In genomic region chr16:86195863-86196630, GRCh38 we compare ENCODE assay signal across 15 cellular contexts.
DNase-seq lines count a peak whose midpoint lies in the region; TF ChIP-seq lines count a peak whose summit lies in the region.
"Had no signal": no experiment of that assay in that cellular context is flagged by ENCODE, and none has a peak within 500 bp of the region (broad histone marks: within the 10 kb centered on the region; RNA-seq: fewer than 3 reads in every experiment).

No MANE protein-coding gene starts in this region.

- no peak overlapping the region for H2BK5ac ChIP-seq in mesenchymal stem cell (ENCODE audit: low read depth, low read length, poor library complexity, severe bottlenecking)

- peak overlapping the region; percentile 61 for H4K91ac ChIP-seq in mesenchymal stem cell (ENCODE audit: low read length)

- H3K4me3 ChIP-seq in esophagus squamous epithelium (peak overlapping the region in 3 of 4 donors; percentile 17 to 53 (median 29)), mesenchymal stem cell (ENCODE audit: insufficient read depth in 1 of 2, low read depth in 1 of 2, low read length in 2 of 2) (no peak overlapping the region), stomach (no peak overlapping the region)
- H3K4me3 ChIP-seq: K562, suprapubic skin had no signal

- peak overlapping the region in 1 of 2 experiments; percentile 11 for H3K14ac ChIP-seq in mesenchymal stem cell (ENCODE audit: low read length in 2 of 2)

- H3K4me1 ChIP-seq in esophagus squamous epithelium, result peaks cover 0 to 4% (median 0%) of the 10 kb centered on the region in 3 donors
- H3K4me1 ChIP-seq in mesenchymal stem cell (ENCODE audit: control insufficient read depth, insufficient read depth, low read depth, low read length), result peaks cover 3% of the 10 kb centered on the region
- peaks cover 0 to 6% (median 0%) of the 10 kb centered on the region in 4 donors for H3K4me1 ChIP-seq in stomach
- H3K4me1 ChIP-seq: suprapubic skin had no signal

- no peak overlapping the region for H3K9ac ChIP-seq in mesenchymal stem cell (ENCODE audit: low read length)

- peak overlapping the region; percentile 79 to 80 for H3K18ac ChIP-seq in mesenchymal stem cell (ENCODE audit: low read depth in 1 of 2, low read length in 2 of 2)

- peak; percentile 41 for DNase-seq in RPMI7951 (ENCODE audit: low read depth)
- DNase-seq in esophagus squamous epithelium (lab: John Stamatoyannopoulos, UW), result no peak
- DNase-seq in mesenchymal stem cell, result peak; percentile 63
- DNase-seq in stomach, result no peak
- no peak for DNase-seq in UCSD-AML1 (lab: John Stamatoyannopoulos, UW; ENCODE audit: unreplicated experiment)
- DNase-seq in NCI-H748 (lab: John Stamatoyannopoulos, UW; ENCODE audit: unreplicated experiment), result no peak
- no peak for DNase-seq in kidney glomerular epithelial cell (lab: John Stamatoyannopoulos, UW)
- no peak for DNase-seq in NCI-H524 (lab: John Stamatoyannopoulos, UW)
- DNase-seq: activated CD4-positive, alpha-beta T cell treated with anti-CD3 and anti-CD28 coated beads, Interleukin-2, amount 50 U/mL, for 4 hours; activated T-cell treated with anti-CD3 and anti-CD28 coated beads, Interleukin-2, amount 50 U/mL, for 1 hour; effector memory CD4-positive, alpha-beta T cell; naive thymus-derived CD4-positive, alpha-beta T cell; NCI-H1092 had no signal

- no peak overlapping the region for H3K23ac ChIP-seq in mesenchymal stem cell (ENCODE audit: low read length in 2 of 2)

- intact Hi-C loops in esophagus squamous epithelium (cut with DNase I), result loop anchor here (5.0 kb wide), 1 partner anchor 321 kb away; no protein-coding TSS in a partner anchor
- intact Hi-C loops in stomach (cut with DNase I; ENCODE audit: low total_unique reads), result no loop called here

- H2BK120ac ChIP-seq in mesenchymal stem cell (ENCODE audit: low read depth, low read length), result peak overlapping the region; percentile 79

- peak overlapping the region; percentile 15 to 84 for H2BK12ac ChIP-seq in mesenchymal stem cell (ENCODE audit: low read length in 2 of 2)

- TF ChIP-seq CTCF in esophagus squamous epithelium (IDR thresholded peaks at IDR 0.05) (no peak), stomach (IDR thresholded peaks at IDR 0.05) (no peak)

- H3K4ac ChIP-seq in mesenchymal stem cell (ENCODE audit: low read depth in 1 of 2, low read length in 2 of 2), result peak overlapping the region in 1 of 2 experiments; percentile 54

- H3K4me2 ChIP-seq in mesenchymal stem cell (ENCODE audit: low read length, poor library complexity, severe bottlenecking), result no peak overlapping the region

- H4K8ac ChIP-seq in mesenchymal stem cell (ENCODE audit: low read length), result peak overlapping the region; percentile 98

- H3K27me3 ChIP-seq in esophagus squamous epithelium (peaks cover 0 to 92% (median 0%) of the 10 kb centered on the region in 4 donors), mesenchymal stem cell (ENCODE audit: control insufficient read depth in 1 of 2, insufficient read depth in 1 of 2, low read length in 2 of 2) (peaks cover 49 to 99% of the 10 kb centered on the region in 2 experiments), stomach (peaks cover 0 to 65% (median 20%) of the 10 kb centered on the region in 3 donors)

- peak overlapping the region; percentile 83 for H2BK15ac ChIP-seq in mesenchymal stem cell (ENCODE audit: low read depth, poor library complexity, severe bottlenecking)

- H3K27ac ChIP-seq in esophagus squamous epithelium, result peak overlapping the region; percentile 52 to 92 (median 82)
- H3K27ac ChIP-seq in mesenchymal stem cell (ENCODE audit: low read length, poor library complexity, severe bottlenecking), result no peak overlapping the region
- H3K27ac ChIP-seq in stomach, result peak overlapping the region; percentile 65 to 87 (median 82)
- H3K27ac ChIP-seq: suprapubic skin had no signal

- H2AFZ ChIP-seq in mesenchymal stem cell (ENCODE audit: low read depth, low read length), result no peak overlapping the region

- H3K36me3 ChIP-seq in esophagus squamous epithelium (no peaks in the 10 kb centered on the region), mesenchymal stem cell (ENCODE audit: control insufficient read depth in 1 of 2, insufficient read depth in 2 of 2, low read depth in 1 of 2, low read length in 2 of 2) (no peaks in the 10 kb centered on the region), stomach (no peaks in the 10 kb centered on the region)
- H3K36me3 ChIP-seq: suprapubic skin had no signal

- no peak for TF ChIP-seq EP300 in stomach (IDR thresholded peaks at IDR 0.05)

- WGBS in esophagus squamous epithelium, 2 donors, result 48 to 55% methylated on average over 12 to 22 of the region's 22 CpGs
- 16% methylated on average over 20 of the region's 22 CpGs for WGBS in mesenchymal stem cell
- WGBS in stomach, 5 donors, result 35 to 47% (median 37%) methylated on average over 22 of the region's 22 CpGs

- TF ChIP-seq POLR2A in esophagus squamous epithelium (IDR thresholded peaks at IDR 0.05) (no peak), stomach (IDR thresholded peaks at IDR 0.05) (no peak)

- H2AK5ac ChIP-seq in mesenchymal stem cell (ENCODE audit: low read length, severe bottlenecking), result no peak overlapping the region

- H3K79me1 ChIP-seq in mesenchymal stem cell (replicated peaks; ENCODE audit: low read length, poor library complexity, severe bottlenecking), result no peaks in the 10 kb centered on the region

- H3K9me3 ChIP-seq in esophagus squamous epithelium (no peaks in the 10 kb centered on the region), mesenchymal stem cell (ENCODE audit: control insufficient read depth, low read length) (no peaks in the 10 kb centered on the region), stomach (no peaks in the 10 kb centered on the region)
- H3K9me3 ChIP-seq: suprapubic skin had no signal

Comparison
In these comparisons a context has a peak if more than half of its experiments do, and no peak if none do; other contexts are left out.
1. DNase-seq: peak in RPMI7951 (single experiment) and mesenchymal stem cell (single experiment); none in esophagus squamous epithelium (single experiment), stomach (single experiment), UCSD-AML1 (single experiment), NCI-H748 (single experiment), kidney glomerular epithelial cell (single experiment) and NCI-H524 (0 of 2).
2. H3K4me3 ChIP-seq: peak in esophagus squamous epithelium (3 of 4); none in mesenchymal stem cell (0 of 2) and stomach (0 of 4).